Comparison of ENCODE assay signal across 12 cellular contexts in the genomic region with DNA sequence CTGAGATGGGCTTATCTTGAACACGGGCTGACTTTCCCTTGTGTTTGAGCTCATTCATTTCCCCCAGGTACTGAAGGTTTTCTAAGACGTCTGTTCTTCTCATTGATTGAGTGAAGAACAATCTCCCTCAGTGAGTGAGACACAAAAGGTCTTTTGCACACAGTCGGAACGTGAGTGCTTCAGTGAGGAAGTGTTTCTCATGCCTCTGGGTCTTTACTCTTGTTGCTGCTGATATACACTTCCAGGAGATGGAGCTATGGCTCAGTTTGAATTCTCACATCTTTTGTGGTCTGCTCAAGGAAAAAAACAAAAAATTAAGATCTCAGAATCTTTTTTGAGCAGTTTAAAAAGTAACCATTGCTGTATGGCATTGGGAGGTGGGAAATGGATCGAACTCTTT.
DNase-seq lines count a peak whose midpoint lies in the region; ATAC-seq and TF ChIP-seq lines count a peak whose summit lies in the region.
"Had no signal": no experiment of that assay in that cellular context is flagged by ENCODE, and none has a peak within 500 bp of the region (broad histone marks: within the 10 kb centered on the region; RNA-seq: fewer than 3 reads in every experiment).

No MANE protein-coding gene starts in this region.

- no peak for ATAC-seq in HG03025 (IDR thresholded peaks at IDR 0.05; ENCODE audit: low FRiP score, unreplicated experiment)
- ATAC-seq: K562 had no signal

- peak overlapping the region; percentile 78 for H3K27ac Mint-ChIP-seq in neural crest cell (ENCODE audit: unreplicated experiment)

- H3K9me3 Mint-ChIP-seq in neural crest cell, result peaks cover 4% of the 10 kb centered on the region

- peaks cover 55% of the 10 kb centered on the region for H3K4me1 Mint-ChIP-seq in neural crest cell

- H3K36me3 Mint-ChIP-seq in neural crest cell (ENCODE audit: low read depth), result no peaks in the 10 kb centered on the region

- H3K4me3 Mint-ChIP-seq in neural crest cell, result no peak overlapping the region

- 24% methylated on average over 5 of the region's 5 CpGs for WGBS in suprapubic skin

- H3K9me3 ChIP-seq in suprapubic skin, result no peaks in the 10 kb centered on the region
- H3K9me3 ChIP-seq: stomach had no signal

- H3K27me3 ChIP-seq in suprapubic skin, result no peaks in the 10 kb centered on the region
- H3K27me3 ChIP-seq: stomach had no signal

- H3K4me1 ChIP-seq in suprapubic skin, result no peaks in the 10 kb centered on the region
- H3K4me1 ChIP-seq: stomach had no signal

- TF ChIP-seq CTCF in neural crest cell (conservative IDR thresholded peaks at IDR 0.05) (peak; percentile 63), suprapubic skin (IDR thresholded peaks at IDR 0.05) (no peak)

- H3K36me3 ChIP-seq in suprapubic skin, result no peaks in the 10 kb centered on the region
- H3K36me3 ChIP-seq: stomach had no signal

- no peak for TF ChIP-seq POLR2A in suprapubic skin (IDR thresholded peaks at IDR 0.05)

- DNase-seq in DMS79 treated with DMSO at 0.1 percent for 48 hours (lab: John Stamatoyannopoulos, UW) (peak; percentile 68), NAMALWA (ENCODE audit: low spot score) (peak; percentile 55), astrocyte of the hippocampus (ENCODE audit: low read depth, low spot score) (peak; percentile 63), neural crest cell (ENCODE audit: low read depth, low spot score) (no peak), suprapubic skin (ENCODE audit: low spot score in 2 of 2) (no peak)
- DNase-seq in activated effector memory CD4-positive, alpha-beta T cell treated with Interleukin-2 at 50 U/mL for 16 hours, result no peak
- DNase-seq: activated CD4-positive, alpha-beta T cell treated with anti-CD3 and anti-CD28 coated beads for 4 hours; activated naive CD4-positive, alpha-beta T cell treated with anti-CD3 and anti-CD28 coated beads, Interleukin-2, amount 50 U/mL, for 16 hours; RPMI8226; stomach had no signal

- H3K27ac ChIP-seq in suprapubic skin, result no peak overlapping the region
- H3K27ac ChIP-seq: stomach had no signal

- TF ChIP-seq EP300 in suprapubic skin (IDR thresholded peaks at IDR 0.05), result no peak

- H3K27me3 Mint-ChIP-seq in neural crest cell (ENCODE audit: low read depth), result no peaks in the 10 kb centered on the region

- H3K4me3 ChIP-seq in suprapubic skin, result no peak overlapping the region
- H3K4me3 ChIP-seq: K562, stomach had no signal

Comparison
In these comparisons a context has a peak if more than half of its experiments do, and no peak if none do; other contexts are left out.
1. DNase-seq: peak in DMS79 treated with DMSO at 0.1 percent for 48 hours (single experiment), NAMALWA (single experiment) and astrocyte of the hippocampus (single experiment); none in neural crest cell (single experiment), suprapubic skin (0 of 2) and activated effector memory CD4-positive, alpha-beta T cell treated with Interleukin-2 at 50 U/mL for 16 hours (single experiment).